ENCODE assay signal across 16 cellular contexts in genomic region chr14:31829256-31829923, GRCh38.
DNase-seq lines count a peak whose midpoint lies in the region; ATAC-seq, FAIRE-seq and TF ChIP-seq lines count a peak whose summit lies in the region.
"Had no signal": no experiment of that assay in that cellular context is flagged by ENCODE, and none has a peak within 500 bp of the region (broad histone marks: within the 10 kb centered on the region; RNA-seq: fewer than 3 reads in every experiment).

No MANE protein-coding gene starts in this region.

- H3K18ac ChIP-seq in mesenchymal stem cell (ENCODE audit: low read depth in 1 of 2, low read length in 2 of 2), result no peak overlapping the region

- no peak overlapping the region for H3K4me3 ChIP-seq in NB4 (ENCODE audit: low read depth, low read length)
- H3K4me3 ChIP-seq in bronchial epithelial cell (ENCODE audit: low read depth, low read length), result no peak overlapping the region
- no peak overlapping the region for H3K4me3 ChIP-seq in mesenchymal stem cell (ENCODE audit: insufficient read depth in 1 of 2, low read depth in 1 of 2, low read length in 2 of 2)
- H3K4me3 ChIP-seq: dorsolateral prefrontal cortex, psoas muscle had no signal

- WGBS in mesenchymal stem cell, result 79% methylated on average over 3 of the region's 3 CpGs

- H3K36me3 Mint-ChIP-seq in T-helper 17 cell (ENCODE audit: low read depth), result no peaks in the 10 kb centered on the region

- H4K8ac ChIP-seq in mesenchymal stem cell (ENCODE audit: low read length), result no peak overlapping the region

- H3K27ac Mint-ChIP-seq in T-helper 17 cell, result no peak overlapping the region
- H3K27ac Mint-ChIP-seq: activated naive CD4-positive, alpha-beta T cell treated with anti-CD3 and anti-CD28 coated beads, Interleukin-2, amount 50 U/mL, for 24 hours; stimulated activated naive CD8-positive, alpha-beta T cell treated with anti-CD3 and anti-CD28 coated beads, Interleukin-15, Interleukin-2, amounts not matched to agents 100 ng/mL and 50 ng/mL, for 24 hours had no signal

- H3K27me3 ChIP-seq in bronchial epithelial cell (ENCODE audit: control insufficient read depth, insufficient read depth, low read length) (no peaks in the 10 kb centered on the region), mesenchymal stem cell (ENCODE audit: control insufficient read depth in 1 of 2, insufficient read depth in 1 of 2, low read length in 2 of 2) (no peaks in the 10 kb centered on the region)
- H3K27me3 ChIP-seq: dorsolateral prefrontal cortex had no signal

- no peak overlapping the region for H3K4me3 Mint-ChIP-seq in T-helper 17 cell
- H3K4me3 Mint-ChIP-seq: activated naive CD4-positive, alpha-beta T cell treated with anti-CD3 and anti-CD28 coated beads, Interleukin-2, amount 50 U/mL, for 24 hours; stimulated activated naive CD8-positive, alpha-beta T cell treated with anti-CD3 and anti-CD28 coated beads, Interleukin-15, Interleukin-2, amounts not matched to agents 100 ng/mL and 50 ng/mL, for 24 hours had no signal

- no peaks in the 10 kb centered on the region for H3K36me3 ChIP-seq in bronchial epithelial cell (ENCODE audit: control insufficient read depth, insufficient read depth, low read length)
- no peaks in the 10 kb centered on the region for H3K36me3 ChIP-seq in mesenchymal stem cell (ENCODE audit: control insufficient read depth in 1 of 2, insufficient read depth in 2 of 2, low read depth in 1 of 2, low read length in 2 of 2)

- H3K4me1 Mint-ChIP-seq in T-helper 17 cell, result peaks cover 6% of the 10 kb centered on the region
- H3K4me1 Mint-ChIP-seq: activated naive CD4-positive, alpha-beta T cell treated with anti-CD3 and anti-CD28 coated beads, Interleukin-2, amount 50 U/mL, for 24 hours had no signal

- no peak for FAIRE-seq in bronchial epithelial cell (lab: Jason Lieb, UNC)

- H2AFZ ChIP-seq in mesenchymal stem cell (ENCODE audit: low read depth, low read length), result no peak overlapping the region

- in situ Hi-C loops in Caki2 (cut with HindIII; ENCODE audit: low pct_unique_long_range_greater_than_20kb, low sequenced_read_pairs), result no loop called here

- no peaks in the 10 kb centered on the region for H3K4me1 ChIP-seq in mesenchymal stem cell (ENCODE audit: control insufficient read depth, insufficient read depth, low read depth, low read length)
- H3K4me1 ChIP-seq: psoas muscle had no signal

- no peak overlapping the region for H3K23ac ChIP-seq in mesenchymal stem cell (ENCODE audit: low read length in 2 of 2)

- H3K9me3 ChIP-seq in mesenchymal stem cell (ENCODE audit: control insufficient read depth, low read length), result no peaks in the 10 kb centered on the region
- H3K9me3 ChIP-seq in T-helper 17 cell (ENCODE audit: control insufficient read depth, low read length, poor library complexity, severe bottlenecking), result no peaks in the 10 kb centered on the region
- H3K9me3 ChIP-seq: psoas muscle had no signal

- no peak overlapping the region for H3K27ac ChIP-seq in mesenchymal stem cell (ENCODE audit: low read length, poor library complexity, severe bottlenecking)
- H3K27ac ChIP-seq: C4-2B, dorsolateral prefrontal cortex, psoas muscle had no signal

- DNase-seq in Caki2 (ENCODE audit: low read depth) (peak; percentile 45), NB4 (ENCODE audit: low read depth) (peak; percentile 1), bronchial epithelial cell (ENCODE audit: low read depth) (peak; percentile 56), mesenchymal stem cell (peak; percentile 79), T-helper 17 cell (no peak), mucosa of gallbladder (ENCODE audit: low spot score) (no peak), pons (ENCODE audit: low spot score) (no peak), GM20000 (ENCODE audit: low spot score) (no peak)
- DNase-seq: dorsolateral prefrontal cortex; hippocampal formation; NCI-H1694 treated with DMSO at 0.1 percent for 48 hours; psoas muscle; stimulated activated CD4-positive, alpha-beta T cell treated with anti-CD3 and anti-CD28 coated beads, Interleukin-4, amount 100 ng/mL, for 24 hours had no signal

- H2AK5ac ChIP-seq in mesenchymal stem cell (ENCODE audit: low read length, severe bottlenecking), result no peak overlapping the region

- H3K4ac ChIP-seq in mesenchymal stem cell (ENCODE audit: low read depth in 1 of 2, low read length in 2 of 2), result no peak overlapping the region

- no peak overlapping the region for H2BK5ac ChIP-seq in mesenchymal stem cell (ENCODE audit: low read depth, low read length, poor library complexity, severe bottlenecking)

- no peak for TF ChIP-seq POLR2A in NB4 (IDR thresholded peaks at IDR 0.05; ENCODE audit: extremely low read depth, insufficient read length)

- peak overlapping the region; percentile 33 for H3K9ac ChIP-seq in mesenchymal stem cell (ENCODE audit: low read length)

- ATAC-seq in T-helper 17 cell, result no peak
- ATAC-seq: psoas muscle had no signal

- no peak overlapping the region for H4K91ac ChIP-seq in mesenchymal stem cell (ENCODE audit: low read length)

- TF ChIP-seq CTCF in NB4 (IDR thresholded peaks at IDR 0.05; ENCODE audit: low read depth, low read length), result no peak
- no peak for TF ChIP-seq CTCF in bronchial epithelial cell (IDR thresholded peaks at IDR 0.05; ENCODE audit: insufficient read depth, low read length, severe bottlenecking)
- no peak for TF ChIP-seq CTCF in GM20000 (IDR thresholded peaks at IDR 0.05; ENCODE audit: extremely low read depth, missing control alignments)

- no peak overlapping the region for H3K4me2 ChIP-seq in mesenchymal stem cell (ENCODE audit: low read length, poor library complexity, severe bottlenecking)

- H3K79me1 ChIP-seq in mesenchymal stem cell (replicated peaks; ENCODE audit: low read length, poor library complexity, severe bottlenecking), result no peaks in the 10 kb centered on the region

- H3K27me3 Mint-ChIP-seq in T-helper 17 cell, result no peaks in the 10 kb centered on the region
- H3K27me3 Mint-ChIP-seq: activated naive CD4-positive, alpha-beta T cell treated with anti-CD3 and anti-CD28 coated beads, Interleukin-2, amount 50 U/mL, for 24 hours; stimulated activated naive CD8-positive, alpha-beta T cell treated with anti-CD3 and anti-CD28 coated beads, Interleukin-15, Interleukin-2, amounts not matched to agents 100 ng/mL and 50 ng/mL, for 24 hours had no signal

- no peak overlapping the region for H2BK15ac ChIP-seq in mesenchymal stem cell (ENCODE audit: low read depth, poor library complexity, severe bottlenecking)

- H2BK120ac ChIP-seq in mesenchymal stem cell (ENCODE audit: low read depth, low read length), result no peak overlapping the region

- H2BK12ac ChIP-seq in mesenchymal stem cell (ENCODE audit: low read length in 2 of 2), result no peak overlapping the region

- no peak overlapping the region for H3K14ac ChIP-seq in mesenchymal stem cell (ENCODE audit: low read length in 2 of 2)

Comparison
In these comparisons a context has a peak if more than half of its experiments do, and no peak if none do; other contexts are left out.
1. DNase-seq: peak in Caki2 (single experiment), NB4 (single experiment), bronchial epithelial cell (single experiment) and mesenchymal stem cell (single experiment); none in T-helper 17 cell (0 of 3), mucosa of gallbladder (single experiment), pons (single experiment) and GM20000 (single experiment).